Comparison of ENCODE assay signal across 8 cellular contexts in genomic region chr7:1412322-1413261, GRCh38. TPM values are rescaled to one million over a fixed set of nuclear protein-coding genes. Genes with fewer than 3 reads are reported as not detected.
DNase-seq lines count a peak whose midpoint lies in the region; ATAC-seq and TF ChIP-seq lines count a peak whose summit lies in the region.

No MANE protein-coding gene starts in this region.

- no peak overlapping the region for H2BK12ac ChIP-seq in trophoblast cell (ENCODE audit: low read length)

- no peak for TF ChIP-seq POLR2A in transverse colon (IDR thresholded peaks at IDR 0.05)

- no peak overlapping the region for H4K12ac ChIP-seq in trophoblast cell (ENCODE audit: low read depth, low read length)

- no peak overlapping the region for H4K91ac ChIP-seq in trophoblast cell (ENCODE audit: low read depth, low read length)

- no peak overlapping the region for H2AFZ ChIP-seq in trophoblast cell (ENCODE audit: insufficient read depth, low read length, poor library complexity)

- H3K9me3 Mint-ChIP-seq in CD4-positive, CD25-positive, alpha-beta regulatory T cell: peaks cover 0 to 1% (median 0%) of the 10 kb centered on the region in 7 donors

- peak; percentile 62 to 87 (median 77) for TF ChIP-seq CTCF in transverse colon (IDR thresholded peaks at IDR 0.05)

- no peaks in the 10 kb centered on the region for H3K27me3 ChIP-seq in CD4-positive, CD25-positive, alpha-beta regulatory T cell (ENCODE audit: control insufficient read depth, insufficient read depth, low read length)
- H3K27me3 ChIP-seq in trophoblast cell (ENCODE audit: insufficient read depth, low read length): no peaks in the 10 kb centered on the region
- H3K27me3 ChIP-seq in transverse colon: peaks cover 47% of the 10 kb centered on the region

- no peak overlapping the region for H2BK5ac ChIP-seq in trophoblast cell (ENCODE audit: low read depth, low read length, poor library complexity)

- H3K23ac ChIP-seq in trophoblast cell (ENCODE audit: low read length): no peak overlapping the region

- no peaks in the 10 kb centered on the region for H3K36me3 ChIP-seq in CD4-positive, CD25-positive, alpha-beta regulatory T cell (ENCODE audit: control insufficient read depth, insufficient read depth, low read length)
- H3K36me3 ChIP-seq in trophoblast cell (ENCODE audit: control insufficient read depth in 1 of 2, insufficient read depth in 2 of 2, low read length in 2 of 2) (no peaks in the 10 kb centered on the region), transverse colon (no peaks in the 10 kb centered on the region)

- no peaks in the 10 kb centered on the region for H3K79me1 ChIP-seq in trophoblast cell (ENCODE audit: low read length)

- H3K4me3 Mint-ChIP-seq in CD4-positive, CD25-positive, alpha-beta regulatory T cell: peak overlapping the region; percentile 32 to 85 (median 62)

- H3K4me2 ChIP-seq in trophoblast cell (ENCODE audit: low read length): peak overlapping the region; percentile 31

- no peaks in the 10 kb centered on the region for H3K36me3 Mint-ChIP-seq in CD4-positive, CD25-positive, alpha-beta regulatory T cell

- H3K9ac ChIP-seq in trophoblast cell (ENCODE audit: low read length): no peak overlapping the region

- H3K4me1 Mint-ChIP-seq in CD4-positive, CD25-positive, alpha-beta regulatory T cell: peaks cover 3 to 22% (median 12%) of the 10 kb centered on the region in 4 donors

- ATAC-seq in CD4-positive, CD25-positive, alpha-beta regulatory T cell (ENCODE audit: low read depth in 2 of 2): peak; percentile 74 to 80
- ATAC-seq in GM21576 (IDR thresholded peaks at IDR 0.05; ENCODE audit: unreplicated experiment): peak; percentile 44

- peak; percentile 81 to 86 (median 83) for DNase-seq in CD4-positive, CD25-positive, alpha-beta regulatory T cell
- DNase-seq in NCI-H1105 treated with DMSO at 0.1 percent for 48 hours (lab: John Stamatoyannopoulos, UW) (peak; percentile 96), SKM-1 treated with dmso at 0.1 percent for 144 hours (lab: John Stamatoyannopoulos, UW; ENCODE audit: unreplicated experiment) (peak; percentile 57), glomerular visceral epithelial cell (ENCODE audit: extremely low spot score) (peak; percentile 78), trophoblast cell (peak; percentile 64 to 89), transverse colon (peak; percentile 88)
- peak; percentile 92 for DNase-seq in activated naive CD4-positive, alpha-beta T cell treated with anti-CD3 and anti-CD28 coated beads, Interleukin-2, amount 50 U/mL, for 16 hours

- intact Hi-C loops in transverse colon (cut with DNase I; ENCODE audit: low total_unique reads): loop anchor here (10.0 kb wide), 1 partner anchor 178 kb away; the partner anchor contains the start of gene UNCX

- no peak overlapping the region for H3K14ac ChIP-seq in trophoblast cell (ENCODE audit: low read length)

- H3K4ac ChIP-seq in trophoblast cell (ENCODE audit: low read depth, low read length): no peak overlapping the region

- H3K9me3 ChIP-seq in CD4-positive, CD25-positive, alpha-beta regulatory T cell (ENCODE audit: control insufficient read depth in 2 of 2, low read length in 2 of 2): no peaks in the 10 kb centered on the region
- peaks cover 6% of the 10 kb centered on the region for H3K9me3 ChIP-seq in trophoblast cell (ENCODE audit: insufficient read depth, low read depth, low read length)
- no peaks in the 10 kb centered on the region for H3K9me3 ChIP-seq in transverse colon

- TF ChIP-seq EP300 in transverse colon (IDR thresholded peaks at IDR 0.05; ENCODE audit: low read depth): no peak

- no peaks in the 10 kb centered on the region for H3K79me2 ChIP-seq in trophoblast cell (ENCODE audit: control insufficient read depth, insufficient read depth, low read length, poor library complexity)

- H3K4me1 ChIP-seq in CD4-positive, CD25-positive, alpha-beta regulatory T cell (ENCODE audit: control insufficient read depth, insufficient read depth, low read length, poor library complexity, severe bottlenecking): peaks cover 20% of the 10 kb centered on the region
- H3K4me1 ChIP-seq in trophoblast cell (ENCODE audit: control insufficient read depth in 1 of 2, insufficient read depth in 2 of 2, low read length in 2 of 2) (peaks cover 0 to 4% of the 10 kb centered on the region in 2 experiments), transverse colon (peaks cover 0 to 8% (median 7%) of the 10 kb centered on the region in 4 donors)

- no peak overlapping the region for H3K18ac ChIP-seq in trophoblast cell (ENCODE audit: low read length)

- no peak overlapping the region for H4K8ac ChIP-seq in trophoblast cell (ENCODE audit: low read depth, low read length)

- no peak overlapping the region for H3K4me3 ChIP-seq in CD4-positive, CD25-positive, alpha-beta regulatory T cell (ENCODE audit: low read depth, low read length)
- H3K4me3 ChIP-seq in trophoblast cell (ENCODE audit: low read depth, low read length) (peak overlapping the region; percentile 48), transverse colon (no peak overlapping the region)

- H2BK120ac ChIP-seq in trophoblast cell (ENCODE audit: insufficient read depth, low read length, poor library complexity): no peak overlapping the region

- no CpG with 5 or more reads among the region's 65 CpGs for WGBS in trophoblast cell (ENCODE audit: extremely low coverage, insufficient coverage, insufficient read length)
- WGBS in transverse colon (ENCODE audit: low coverage in 1 of 2), 2 donors: 16% methylated on average over 32 of the region's 65 CpGs; no CpG with 5 or more reads in 1 of the 2 donors

- no peak overlapping the region for H2AK5ac ChIP-seq in trophoblast cell (ENCODE audit: low read length)

- H3K27me3 Mint-ChIP-seq in CD4-positive, CD25-positive, alpha-beta regulatory T cell: peaks cover 5% of the 10 kb centered on the region

- peak overlapping the region; percentile 41 for H3K27ac ChIP-seq in CD4-positive, CD25-positive, alpha-beta regulatory T cell (ENCODE audit: insufficient read depth, low read length, poor library complexity, severe bottlenecking)
- H3K27ac ChIP-seq in trophoblast cell (ENCODE audit: low read depth, low read length): no peak overlapping the region
- no peak overlapping the region for H3K27ac ChIP-seq in transverse colon

- in situ Hi-C loops in transverse colon (cut with MboI; ENCODE audit: low pct_ligation_motif_present in 1 of 4, low pct_unique_long_range_greater_than_20kb in 1 of 4, low sequenced_read_pairs in 3 of 4): no loop called here

- H3K27ac Mint-ChIP-seq in CD4-positive, CD25-positive, alpha-beta regulatory T cell: peak overlapping the region; percentile 40 to 79 (median 68)

RNA-seq across cellular contexts. Expression of gene MICALL2, which starts 46.7 kb away (rescaled TPM):
- 3.3 TPM for total RNA-seq in CD4-positive, CD25-positive, alpha-beta regulatory T cell
- under 1 TPM in 3 of 4 donors, not detected in 1; 0.14 to 0.35 (median 0.19) TPM for polyA plus RNA-seq in CD4-positive, CD25-positive, alpha-beta regulatory T cell
- polyA plus RNA-seq in trophoblast cell (2013): 150 and 168 TPM in 2 replicates
- 100 to 1,000 TPM in 2 of 4 donors, 10 to 100 TPM in 2; 67.6 to 181 (median 97.0) TPM for total RNA-seq in transverse colon

Comparison
In these comparisons a context has a peak if more than half of its experiments do, and no peak if none do; other contexts are left out.
1. RNA of gene MICALL2, which starts 46.7 kb away (total RNA-seq): 67.6 to 181 TPM in transverse colon; 3.3 TPM in CD4-positive, CD25-positive, alpha-beta regulatory T cell (single experiment); every median in the first group is over 10 times any median in the second.
2. Peak in every context shown above with its lines, with median percentiles within 50 percentile points of each other: DNase-seq.